12 cellular contexts compared by ENCODE assay signal in genomic region chr7:129864042-129864441, GRCh38.
DNase-seq lines count a peak whose midpoint lies in the region; ATAC-seq and TF ChIP-seq lines count a peak whose summit lies in the region.
"Had no signal": no experiment of that assay in that cellular context is flagged by ENCODE, and none has a peak within 500 bp of the region (broad histone marks: within the 10 kb centered on the region; RNA-seq: fewer than 3 reads in every experiment).

No MANE protein-coding gene starts in this region.

- no peaks in the 10 kb centered on the region for H3K9me3 ChIP-seq in BE2C

- H3K36me3 ChIP-seq in rectal smooth muscle tissue (ENCODE audit: control insufficient read depth, insufficient read depth, low read length) (no peaks in the 10 kb centered on the region), BE2C (no peaks in the 10 kb centered on the region)

- in situ Hi-C loops in ACHN (cut with HindIII; ENCODE audit: low pct_ligation_motif_present, low pct_unique_long_range_greater_than_20kb, low sequenced_read_pairs), result no loop called here

- H3K4me3 ChIP-seq in rectal smooth muscle tissue (ENCODE audit: low read length), result no peak overlapping the region
- no peak overlapping the region for H3K4me3 ChIP-seq in BE2C (ENCODE audit: low read depth, low read length)

- peak overlapping the region; percentile 41 for H3K27ac ChIP-seq in rectal smooth muscle tissue (ENCODE audit: low read depth, low read length)

- POLR2A ChIA-PET in GM10248 (lab: Yijun Ruan, JAX), result no interaction called here

- CTCF ChIA-PET in GM10248 (lab: Yijun Ruan, JAX), result interaction anchor here (3.9 kb wide), 1 partner anchor 36 kb away, joined by 12 read pairs; no protein-coding TSS in a partner anchor

- peak; percentile 53 for DNase-seq in GM03348 (ENCODE audit: low spot score)
- DNase-seq in SHP77 treated with DMSO at 0.1 percent for 48 hours (lab: John Stamatoyannopoulos, UW), result peak; percentile 55
- DNase-seq in fibroblast of peridontal ligament (ENCODE audit: extremely low read depth), result peak; percentile 58
- no peak for DNase-seq in GM10248 (ENCODE audit: extremely low spot score)
- DNase-seq in BE2C, result no peak
- no peak for DNase-seq in ACHN
- DNase-seq: activated CD8-positive, alpha-beta T cell treated with anti-CD3 and anti-CD28 coated beads, Interleukin-2, amount 10 ng/mL, durations not matched to agents 7 days and 5 days; activated naive CD8-positive, alpha-beta T cell treated with anti-CD3 and anti-CD28 coated beads for 36 hours; effector CD8-positive, alpha-beta T cell; T-helper 1 cell had no signal

- no peak for ATAC-seq in GM21526 (IDR thresholded peaks at IDR 0.05; ENCODE audit: low FRiP score, unreplicated experiment)
- ATAC-seq: activated CD8-positive, alpha-beta T cell treated with anti-CD3 and anti-CD28 coated beads, Interleukin-2, amount 10 ng/mL, durations not matched to agents 7 days and 5 days had no signal

- TF ChIP-seq CTCF in GM10248 (IDR thresholded peaks at IDR 0.05; ENCODE audit: control extremely low read depth, extremely low read depth, low read depth, missing control alignments) (no peak), BE2C (IDR thresholded peaks at IDR 0.05; ENCODE audit: low read depth, low read length) (no peak)

- H3K4me1 ChIP-seq in rectal smooth muscle tissue (ENCODE audit: control insufficient read depth, insufficient read depth, low read length), result peaks cover 29% of the 10 kb centered on the region
- peaks cover 12% of the 10 kb centered on the region for H3K4me1 ChIP-seq in BE2C

- no peak overlapping the region for H3K9ac ChIP-seq in rectal smooth muscle tissue (ENCODE audit: low read length)

- H3K27me3 ChIP-seq in rectal smooth muscle tissue (ENCODE audit: control insufficient read depth, insufficient read depth, low read length), result no peaks in the 10 kb centered on the region
- no peaks in the 10 kb centered on the region for H3K27me3 ChIP-seq in BE2C

Comparison
In these comparisons a context has a peak if more than half of its experiments do, and no peak if none do; other contexts are left out.
1. DNase-seq: peak in GM03348 (single experiment), SHP77 treated with DMSO at 0.1 percent for 48 hours (single experiment) and fibroblast of peridontal ligament (single experiment); none in GM10248 (single experiment), BE2C (single experiment) and ACHN (single experiment).